In the genomic region with DNA sequence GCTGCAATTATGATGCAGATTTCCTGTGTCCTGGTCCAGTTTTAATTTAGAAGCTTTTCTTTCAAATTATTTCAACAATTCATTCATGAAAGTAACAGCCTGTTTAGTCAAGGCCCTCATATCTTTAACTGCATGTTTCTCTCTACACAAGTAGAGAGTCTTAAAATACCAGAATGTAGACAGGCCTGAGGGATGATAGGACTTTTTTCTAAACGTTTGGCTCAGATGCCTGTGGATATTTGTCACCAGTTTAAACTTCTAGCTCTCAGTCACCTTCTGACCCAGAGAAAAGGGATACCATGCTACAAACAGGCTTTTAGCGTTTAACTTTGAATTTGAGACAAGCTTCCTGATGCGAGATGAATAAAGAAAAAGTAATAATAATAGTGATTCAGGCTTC, we compare ENCODE assay signal across 15 cellular contexts. TPM values are rescaled to one million over a fixed set of nuclear protein-coding genes. Genes with fewer than 3 reads are reported as not detected.
DNase-seq lines count a peak whose midpoint lies in the region; ATAC-seq and TF ChIP-seq lines count a peak whose summit lies in the region.
"Had no signal": no experiment of that assay in that cellular context is flagged by ENCODE, and none has a peak within 500 bp of the region (broad histone marks: within the 10 kb centered on the region; RNA-seq: fewer than 3 reads in every experiment).

No MANE protein-coding gene starts in this region.

- H3K27ac ChIP-seq in ascending aorta, result peak overlapping the region; percentile 64 to 72
- no peak overlapping the region for H3K27ac ChIP-seq in right cardiac atrium (ENCODE audit: low read length)
- no peak overlapping the region for H3K27ac ChIP-seq in CD8-positive, alpha-beta memory T cell (ENCODE audit: low read depth, low read length)
- H3K27ac ChIP-seq: parathyroid adenoma had no signal

- H3K27me3 ChIP-seq in ascending aorta (no peaks in the 10 kb centered on the region), right cardiac atrium (ENCODE audit: control insufficient read depth, insufficient read depth) (no peaks in the 10 kb centered on the region)
- no peaks in the 10 kb centered on the region for H3K27me3 ChIP-seq in CD8-positive, alpha-beta memory T cell (ENCODE audit: insufficient read depth, low read length, poor library complexity, severe bottlenecking)
- H3K27me3 ChIP-seq: adrenal gland had no signal

- H3K4me3 Mint-ChIP-seq in CD8-positive, alpha-beta memory T cell, result no peak overlapping the region

- H3K36me3 Mint-ChIP-seq in CD8-positive, alpha-beta memory T cell, result no peaks in the 10 kb centered on the region

- CTCF ChIA-PET in CD8-positive, alpha-beta memory T cell (lab: Charles Lee), result no interaction called here

- POLR2A ChIA-PET in CD8-positive, alpha-beta memory T cell (lab: Charles Lee), result no interaction called here

- H3K9me3 ChIP-seq in ascending aorta, result no peaks in the 10 kb centered on the region
- H3K9me3 ChIP-seq in right cardiac atrium (ENCODE audit: control insufficient read depth, low read length), result no peaks in the 10 kb centered on the region
- no peaks in the 10 kb centered on the region for H3K9me3 ChIP-seq in CD8-positive, alpha-beta memory T cell (ENCODE audit: low read length)
- H3K9me3 ChIP-seq: adrenal gland had no signal

- 21% methylated on average over 3 of the region's 3 CpGs for whole genome bisulfite sequencing in right cardiac atrium

- peaks cover 3 to 4% of the 10 kb centered on the region in 2 donors for H3K27me3 Mint-ChIP-seq in CD8-positive, alpha-beta memory T cell

- intact Hi-C loops in ascending aorta (cut with DNase I) (no loop called here), right cardiac atrium (cut with DNase I) (no loop called here)

- DNase-seq in GM04504 (ENCODE audit: low read depth) (peak; percentile 54), ascending aorta (ENCODE audit: low spot score in 2 of 2) (no peak), right cardiac atrium (no peak), smooth muscle cell of the brain vasculature (ENCODE audit: low read depth, low spot score) (peak; percentile 57), SKM-1 (lab: John Stamatoyannopoulos, UW; ENCODE audit: unreplicated experiment) (no peak)
- DNase-seq in CD8-positive, alpha-beta memory T cell, result no peak
- DNase-seq: activated CD4-positive, alpha-beta T cell treated with anti-CD3 and anti-CD28 coated beads, Interleukin-2, amount 50 U/mL, for 1 hour; adrenal gland; DMS153; GOT3; hippocampal formation; NCI-H187 had no signal

- no peaks in the 10 kb centered on the region for H3K4me1 Mint-ChIP-seq in CD8-positive, alpha-beta memory T cell

- H3K4me1 ChIP-seq in ascending aorta (peaks cover 0 to 31% of the 10 kb centered on the region in 2 donors), right cardiac atrium (ENCODE audit: control insufficient read depth, insufficient read depth, low read length) (peaks cover 2% of the 10 kb centered on the region)
- no peaks in the 10 kb centered on the region for H3K4me1 ChIP-seq in CD8-positive, alpha-beta memory T cell (ENCODE audit: insufficient read depth, low read length)
- H3K4me1 ChIP-seq: parathyroid adenoma had no signal

- ATAC-seq in right cardiac atrium, result peak; percentile 26 to 55
- ATAC-seq in GM18868 (IDR thresholded peaks at IDR 0.05; ENCODE audit: unreplicated experiment), result no peak
- no peak for ATAC-seq in HG02973 (IDR thresholded peaks at IDR 0.05; ENCODE audit: unreplicated experiment)

- H3K27ac Mint-ChIP-seq in CD8-positive, alpha-beta memory T cell, result no peak overlapping the region

- TF ChIP-seq CTCF in ascending aorta (IDR thresholded peaks at IDR 0.05), result no peak

- H3K36me3 ChIP-seq in ascending aorta, result no peaks in the 10 kb centered on the region
- H3K36me3 ChIP-seq in CD8-positive, alpha-beta memory T cell (ENCODE audit: insufficient read depth, low read length), result no peaks in the 10 kb centered on the region
- H3K36me3 ChIP-seq: adrenal gland had no signal

- no peak overlapping the region for H3K4me3 ChIP-seq in ascending aorta
- no peak overlapping the region for H3K4me3 ChIP-seq in right cardiac atrium (ENCODE audit: low read length)
- no peak overlapping the region for H3K4me3 ChIP-seq in CD8-positive, alpha-beta memory T cell (ENCODE audit: low read length)
- H3K4me3 ChIP-seq: adrenal gland had no signal

- H3K9me3 Mint-ChIP-seq in CD8-positive, alpha-beta memory T cell, result no peaks in the 10 kb centered on the region

RNA-seq across cellular contexts. Expression of gene COL5A2, which starts 15.7 kb away (rescaled TPM):
- 64.2 TPM for total RNA-seq in ascending aorta
- total RNA-seq in right cardiac atrium, result 10 to 100 TPM; 10.2 to 26.6 (median 20.0) TPM
- 9.0 TPM for polyA plus RNA-seq in right cardiac atrium
- total RNA-seq in CD8-positive, alpha-beta memory T cell, result 1 to 10 TPM in 1 of 2 experiments, under 1 TPM in 1; 0.66 to 1.2 TPM
- not detected for polyA plus RNA-seq in CD8-positive, alpha-beta memory T cell

Comparison
In these comparisons a context has a peak if more than half of its experiments do, and no peak if none do; other contexts are left out.
1. DNase-seq: peak in GM04504 (single experiment) and smooth muscle cell of the brain vasculature (single experiment); none in ascending aorta (0 of 2), right cardiac atrium (0 of 3), CD8-positive, alpha-beta memory T cell (0 of 5) and SKM-1 (single experiment).
2. H3K27ac ChIP-seq: peak in ascending aorta (2 of 2); none in right cardiac atrium (single experiment) and CD8-positive, alpha-beta memory T cell (single experiment).
3. ATAC-seq: peak in right cardiac atrium (2 of 2); none in GM18868 (single experiment) and HG02973 (single experiment).
4. RNA of gene COL5A2, which starts 15.7 kb away (total RNA-seq): 64.2 TPM in ascending aorta (single experiment) and 10.2 to 26.6 TPM in right cardiac atrium; 0.66 to 1.2 TPM in CD8-positive, alpha-beta memory T cell; every median in the first group is over 4 times any median in the second.